Comparison of ENCODE assay signal across 1 cellular context in the genomic region with DNA sequence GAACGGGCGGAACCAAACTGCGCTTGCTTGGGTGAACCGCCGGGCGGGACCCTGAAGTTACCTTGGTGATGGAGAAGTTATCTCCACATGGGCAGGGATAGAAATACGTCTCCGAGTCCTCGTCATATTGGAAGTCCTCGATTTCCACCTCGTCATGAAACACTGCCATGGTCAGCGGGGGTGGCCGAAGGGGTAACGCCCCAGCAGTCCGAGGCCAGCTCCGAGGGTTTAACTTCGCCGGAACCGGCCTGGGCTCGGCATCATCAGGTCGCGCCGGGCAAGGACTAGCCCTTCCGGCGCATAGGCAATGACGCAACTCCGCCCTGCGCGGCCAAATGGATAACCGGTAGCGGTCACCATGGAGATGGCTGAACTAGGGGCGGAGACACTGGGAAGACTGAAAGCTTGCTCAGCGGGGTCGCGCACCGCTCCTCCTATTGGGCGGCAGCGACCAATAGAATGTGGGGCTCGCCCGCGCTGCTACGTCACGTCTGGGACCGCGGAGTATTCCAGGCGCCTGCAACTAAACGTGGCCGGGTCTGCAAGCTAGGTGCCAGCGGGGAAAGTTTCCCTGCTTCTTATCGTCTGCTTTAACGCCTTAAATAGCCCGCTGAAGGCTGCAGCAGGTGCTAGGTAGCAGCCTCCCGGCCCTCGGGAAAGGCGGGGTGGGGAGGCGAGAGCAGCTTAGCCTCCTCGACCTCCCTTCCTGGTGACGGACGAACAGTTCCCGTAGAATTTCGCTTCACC.
TF ChIP-seq lines count a peak whose summit lies in the region.

Gene DPH3 (minus strand): TSS at position 236 of the 747 bp plus-strand sequence. CDS start 67 bp downstream, at position 169.
A gene with protein sequence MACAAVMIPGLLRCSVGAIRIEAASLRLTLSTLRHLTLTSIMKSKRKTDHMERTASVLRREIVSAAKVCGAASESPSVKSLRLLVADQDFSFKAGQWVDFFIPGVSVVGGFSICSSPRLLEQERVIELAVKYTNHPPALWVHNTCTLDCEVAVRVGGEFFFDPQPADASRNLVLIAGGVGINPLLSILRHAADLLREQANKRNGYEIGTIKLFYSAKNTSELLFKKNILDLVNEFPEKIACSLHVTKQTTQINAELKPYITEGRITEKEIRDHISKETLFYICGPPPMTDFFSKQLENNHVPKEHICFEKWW (plus strand): TSS at position 505 of the 747 bp plus-strand sequence. CDS start 5,741 bp downstream, outside the sequence.

TF ChIP-seq in HEK293, 187 proteins besides CTCF, POLR2A, EP300 and RAD21 (continued from another document and continues in another):
- TF ChIP-seq SP7 (tag by site-specific recombination; IDR thresholded peaks at IDR 0.05): peak; percentile 83; the same call in 1 of the 2 replicates
- TF ChIP-seq PRDM6 (tag by site-specific recombination; IDR thresholded peaks at IDR 0.05): no peak
- no peak for TF ChIP-seq ZFP41 (tag by site-specific recombination; IDR thresholded peaks at IDR 0.05; ENCODE audit: borderline replicate concordance)
- TF ChIP-seq ZNF341 (tag by site-specific recombination; IDR thresholded peaks at IDR 0.05; ENCODE audit: low read depth): peak; percentile 44; the same call in 1 of the 2 replicates
- TF ChIP-seq ZNF510 (tag by site-specific recombination; IDR thresholded peaks at IDR 0.05; ENCODE audit: insufficient replicate concordance): no peak
- no peak for TF ChIP-seq ZNF350 (tag by site-specific recombination; IDR thresholded peaks at IDR 0.05)
- no peak for TF ChIP-seq SCRT2 (tag by site-specific recombination; IDR thresholded peaks at IDR 0.05)
- no peak for TF ChIP-seq TCF7L2 (IDR thresholded peaks at IDR 0.05; ENCODE audit: borderline replicate concordance, low read depth, low read length)
- TF ChIP-seq ZNF623 (tag by site-specific recombination; IDR thresholded peaks at IDR 0.05): no peak
- no peak for TF ChIP-seq RBAK (tag by site-specific recombination; IDR thresholded peaks at IDR 0.05)
- TF ChIP-seq BCL6B (tag by site-specific recombination; IDR thresholded peaks at IDR 0.05): no peak
- TF ChIP-seq, protein P1, sequence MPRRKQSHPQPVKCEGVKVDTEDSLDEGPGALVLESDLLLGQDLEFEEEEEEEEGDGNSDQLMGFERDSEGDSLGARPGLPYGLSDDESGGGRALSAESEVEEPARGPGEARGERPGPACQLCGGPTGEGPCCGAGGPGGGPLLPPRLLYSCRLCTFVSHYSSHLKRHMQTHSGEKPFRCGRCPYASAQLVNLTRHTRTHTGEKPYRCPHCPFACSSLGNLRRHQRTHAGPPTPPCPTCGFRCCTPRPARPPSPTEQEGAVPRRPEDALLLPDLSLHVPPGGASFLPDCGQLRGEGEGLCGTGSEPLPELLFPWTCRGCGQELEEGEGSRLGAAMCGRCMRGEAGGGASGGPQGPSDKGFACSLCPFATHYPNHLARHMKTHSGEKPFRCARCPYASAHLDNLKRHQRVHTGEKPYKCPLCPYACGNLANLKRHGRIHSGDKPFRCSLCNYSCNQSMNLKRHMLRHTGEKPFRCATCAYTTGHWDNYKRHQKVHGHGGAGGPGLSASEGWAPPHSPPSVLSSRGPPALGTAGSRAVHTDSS (tag by site-specific recombination; IDR thresholded peaks at IDR 0.05): no peak
- TF ChIP-seq ZNF501 (tag by site-specific recombination; IDR thresholded peaks at IDR 0.05): peak; percentile 63; the same call in 1 of the 2 replicates
- peak; percentile 47 for TF ChIP-seq GLIS1 (tag by site-specific recombination; IDR thresholded peaks at IDR 0.05)
- no peak for TF ChIP-seq ZNF473 (tag by site-specific recombination; IDR thresholded peaks at IDR 0.05)
- TF ChIP-seq ZNF776 (tag by site-specific recombination; IDR thresholded peaks at IDR 0.05; ENCODE audit: borderline replicate concordance): no peak
- TF ChIP-seq IKZF3 (tag by site-specific recombination; IDR thresholded peaks at IDR 0.05): no peak
- peak; percentile 41; the same call in 1 of the 2 replicates for TF ChIP-seq ZNF2 (tag by site-specific recombination; IDR thresholded peaks at IDR 0.05)
- TF ChIP-seq, protein P2, sequence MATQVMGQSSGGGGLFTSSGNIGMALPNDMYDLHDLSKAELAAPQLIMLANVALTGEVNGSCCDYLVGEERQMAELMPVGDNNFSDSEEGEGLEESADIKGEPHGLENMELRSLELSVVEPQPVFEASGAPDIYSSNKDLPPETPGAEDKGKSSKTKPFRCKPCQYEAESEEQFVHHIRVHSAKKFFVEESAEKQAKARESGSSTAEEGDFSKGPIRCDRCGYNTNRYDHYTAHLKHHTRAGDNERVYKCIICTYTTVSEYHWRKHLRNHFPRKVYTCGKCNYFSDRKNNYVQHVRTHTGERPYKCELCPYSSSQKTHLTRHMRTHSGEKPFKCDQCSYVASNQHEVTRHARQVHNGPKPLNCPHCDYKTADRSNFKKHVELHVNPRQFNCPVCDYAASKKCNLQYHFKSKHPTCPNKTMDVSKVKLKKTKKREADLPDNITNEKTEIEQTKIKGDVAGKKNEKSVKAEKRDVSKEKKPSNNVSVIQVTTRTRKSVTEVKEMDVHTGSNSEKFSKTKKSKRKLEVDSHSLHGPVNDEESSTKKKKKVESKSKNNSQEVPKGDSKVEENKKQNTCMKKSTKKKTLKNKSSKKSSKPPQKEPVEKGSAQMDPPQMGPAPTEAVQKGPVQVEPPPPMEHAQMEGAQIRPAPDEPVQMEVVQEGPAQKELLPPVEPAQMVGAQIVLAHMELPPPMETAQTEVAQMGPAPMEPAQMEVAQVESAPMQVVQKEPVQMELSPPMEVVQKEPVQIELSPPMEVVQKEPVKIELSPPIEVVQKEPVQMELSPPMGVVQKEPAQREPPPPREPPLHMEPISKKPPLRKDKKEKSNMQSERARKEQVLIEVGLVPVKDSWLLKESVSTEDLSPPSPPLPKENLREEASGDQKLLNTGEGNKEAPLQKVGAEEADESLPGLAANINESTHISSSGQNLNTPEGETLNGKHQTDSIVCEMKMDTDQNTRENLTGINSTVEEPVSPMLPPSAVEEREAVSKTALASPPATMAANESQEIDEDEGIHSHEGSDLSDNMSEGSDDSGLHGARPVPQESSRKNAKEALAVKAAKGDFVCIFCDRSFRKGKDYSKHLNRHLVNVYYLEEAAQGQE (tag by site-specific recombination; IDR thresholded peaks at IDR 0.05): peak; percentile 15; the same call in 1 of the 2 replicates
- TF ChIP-seq ZNF521 (tag by site-specific recombination; IDR thresholded peaks at IDR 0.05): no peak
- peak; percentile 96 for TF ChIP-seq ZNF629 (tag by site-specific recombination; IDR thresholded peaks at IDR 0.05)
- TF ChIP-seq SALL2 (tag by site-specific recombination; IDR thresholded peaks at IDR 0.05; ENCODE audit: borderline replicate concordance): no peak
- no peak for TF ChIP-seq ZNF146 (tag by site-specific recombination; IDR thresholded peaks at IDR 0.05)
- TF ChIP-seq PBX3 (CRISPR knock-in tag; IDR thresholded peaks at IDR 0.05): no peak
- TF ChIP-seq ZNF488 (tag by site-specific recombination; IDR thresholded peaks at IDR 0.05): no peak; the same call in 1 of the 2 replicates
- TF ChIP-seq ZFP69B (tag by site-specific recombination; IDR thresholded peaks at IDR 0.05): no peak
- TF ChIP-seq, protein P3, sequence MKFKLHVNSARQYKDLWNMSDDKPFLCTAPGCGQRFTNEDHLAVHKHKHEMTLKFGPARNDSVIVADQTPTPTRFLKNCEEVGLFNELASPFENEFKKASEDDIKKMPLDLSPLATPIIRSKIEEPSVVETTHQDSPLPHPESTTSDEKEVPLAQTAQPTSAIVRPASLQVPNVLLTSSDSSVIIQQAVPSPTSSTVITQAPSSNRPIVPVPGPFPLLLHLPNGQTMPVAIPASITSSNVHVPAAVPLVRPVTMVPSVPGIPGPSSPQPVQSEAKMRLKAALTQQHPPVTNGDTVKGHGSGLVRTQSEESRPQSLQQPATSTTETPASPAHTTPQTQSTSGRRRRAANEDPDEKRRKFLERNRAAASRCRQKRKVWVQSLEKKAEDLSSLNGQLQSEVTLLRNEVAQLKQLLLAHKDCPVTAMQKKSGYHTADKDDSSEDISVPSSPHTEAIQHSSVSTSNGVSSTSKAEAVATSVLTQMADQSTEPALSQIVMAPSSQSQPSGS (tag by site-specific recombination; IDR thresholded peaks at IDR 0.05; ENCODE audit: low read depth): peak; percentile 90
- TF ChIP-seq ZNF548 (tag by site-specific recombination; IDR thresholded peaks at IDR 0.05): no peak
- TF ChIP-seq, protein P4, sequence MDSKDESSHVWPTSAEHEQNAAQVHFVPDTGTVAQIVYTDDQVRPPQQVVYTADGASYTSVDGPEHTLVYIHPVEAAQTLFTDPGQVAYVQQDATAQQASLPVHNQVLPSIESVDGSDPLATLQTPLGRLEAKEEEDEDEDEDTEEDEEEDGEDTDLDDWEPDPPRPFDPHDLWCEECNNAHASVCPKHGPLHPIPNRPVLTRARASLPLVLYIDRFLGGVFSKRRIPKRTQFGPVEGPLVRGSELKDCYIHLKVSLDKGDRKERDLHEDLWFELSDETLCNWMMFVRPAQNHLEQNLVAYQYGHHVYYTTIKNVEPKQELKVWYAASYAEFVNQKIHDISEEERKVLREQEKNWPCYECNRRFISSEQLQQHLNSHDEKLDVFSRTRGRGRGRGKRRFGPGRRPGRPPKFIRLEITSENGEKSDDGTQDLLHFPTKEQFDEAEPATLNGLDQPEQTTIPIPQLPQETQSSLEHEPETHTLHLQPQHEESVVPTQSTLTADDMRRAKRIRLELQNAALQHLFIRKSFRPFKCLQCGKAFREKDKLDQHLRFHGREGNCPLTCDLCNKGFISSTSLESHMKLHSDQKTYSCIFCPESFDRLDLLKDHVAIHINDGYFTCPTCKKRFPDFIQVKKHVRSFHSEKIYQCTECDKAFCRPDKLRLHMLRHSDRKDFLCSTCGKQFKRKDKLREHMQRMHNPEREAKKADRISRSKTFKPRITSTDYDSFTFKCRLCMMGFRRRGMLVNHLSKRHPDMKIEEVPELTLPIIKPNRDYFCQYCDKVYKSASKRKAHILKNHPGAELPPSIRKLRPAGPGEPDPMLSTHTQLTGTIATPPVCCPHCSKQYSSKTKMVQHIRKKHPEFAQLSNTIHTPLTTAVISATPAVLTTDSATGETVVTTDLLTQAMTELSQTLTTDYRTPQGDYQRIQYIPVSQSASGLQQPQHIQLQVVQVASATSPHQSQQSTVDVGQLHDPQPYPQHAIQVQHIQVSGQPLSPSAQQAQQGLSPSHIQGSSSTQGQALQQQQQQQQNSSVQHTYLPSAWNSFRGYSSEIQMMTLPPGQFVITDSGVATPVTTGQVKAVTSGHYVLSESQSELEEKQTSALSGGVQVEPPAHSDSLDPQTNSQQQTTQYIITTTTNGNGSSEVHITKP (tag by site-specific recombination; IDR thresholded peaks at IDR 0.05): peak; percentile 100
- no peak for TF ChIP-seq ZNF571 (tag by site-specific recombination; IDR thresholded peaks at IDR 0.05)
- TF ChIP-seq ZNF121 (tag by site-specific recombination; IDR thresholded peaks at IDR 0.05): no peak
- no peak for TF ChIP-seq ZNF202 (tag by site-specific recombination; IDR thresholded peaks at IDR 0.05; ENCODE audit: borderline replicate concordance)
- no peak for TF ChIP-seq ZNF837 (tag by site-specific recombination; IDR thresholded peaks at IDR 0.05)
- TF ChIP-seq, protein P5, sequence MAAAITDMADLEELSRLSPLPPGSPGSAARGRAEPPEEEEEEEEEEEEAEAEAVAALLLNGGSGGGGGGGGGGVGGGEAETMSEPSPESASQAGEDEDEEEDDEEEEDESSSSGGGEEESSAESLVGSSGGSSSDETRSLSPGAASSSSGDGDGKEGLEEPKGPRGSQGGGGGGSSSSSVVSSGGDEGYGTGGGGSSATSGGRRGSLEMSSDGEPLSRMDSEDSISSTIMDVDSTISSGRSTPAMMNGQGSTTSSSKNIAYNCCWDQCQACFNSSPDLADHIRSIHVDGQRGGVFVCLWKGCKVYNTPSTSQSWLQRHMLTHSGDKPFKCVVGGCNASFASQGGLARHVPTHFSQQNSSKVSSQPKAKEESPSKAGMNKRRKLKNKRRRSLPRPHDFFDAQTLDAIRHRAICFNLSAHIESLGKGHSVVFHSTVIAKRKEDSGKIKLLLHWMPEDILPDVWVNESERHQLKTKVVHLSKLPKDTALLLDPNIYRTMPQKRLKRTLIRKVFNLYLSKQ (tag by site-specific recombination; IDR thresholded peaks at IDR 0.05; ENCODE audit: borderline replicate concordance): no peak
